3 cellular contexts compared by ENCODE assay signal in genomic region chr17:78993981-78994671, GRCh38.
TF ChIP-seq lines count a peak whose summit lies in the region.

No MANE protein-coding gene starts in this region.

TF ChIP-seq in SK-N-SH, 30 proteins besides CTCF, POLR2A, EP300 and RAD21:
- TF ChIP-seq IRF3 (IDR thresholded peaks at IDR 0.05; ENCODE audit: low read depth, low read length) (no peak), RCOR1 (IDR thresholded peaks at IDR 0.05; ENCODE audit: low read length) (no peak), FOXM1 (IDR thresholded peaks at IDR 0.05; ENCODE audit: low read depth) (no peak), NFIC (IDR thresholded peaks at IDR 0.05; ENCODE audit: borderline replicate concordance) (no peak)

TF ChIP-seq in SK-N-SH treated with all-trans-retinoic acid at 6 μM for 48 hours, 23 proteins besides CTCF, POLR2A, EP300 and RAD21 (continued from another document):
- TF ChIP-seq CSDC2 (CRISPR knock-in tag; IDR thresholded peaks at IDR 0.05) (no peak), POU6F1 (CRISPR knock-in tag; IDR thresholded peaks at IDR 0.05; ENCODE audit: borderline replicate concordance, low read depth) (no peak), CSRNP3 (CRISPR knock-in tag; IDR thresholded peaks at IDR 0.05) (no peak), ESRRG (CRISPR knock-in tag; IDR thresholded peaks at IDR 0.05) (no peak)

TF ChIP-seq in HCT116, 20 proteins besides CTCF, POLR2A, EP300 and RAD21 (continued from another document):
- no peak for TF ChIP-seq SIN3A (IDR thresholded peaks at IDR 0.05; ENCODE audit: low read depth)
- no peak for TF ChIP-seq FOSL1 (IDR thresholded peaks at IDR 0.05; ENCODE audit: low read depth)
- TF ChIP-seq JUND (IDR thresholded peaks at IDR 0.05): no peak
- TF ChIP-seq REST (IDR thresholded peaks at IDR 0.05; ENCODE audit: low read depth): no peak
- TF ChIP-seq EZH2 (IDR thresholded peaks at IDR 0.05): no peak
- no peak for TF ChIP-seq ELF1 (IDR thresholded peaks at IDR 0.05; ENCODE audit: borderline replicate concordance, low read depth)
- no peak for TF ChIP-seq SRF (IDR thresholded peaks at IDR 0.05; ENCODE audit: low read depth)
- TF ChIP-seq EGR1 (IDR thresholded peaks at IDR 0.05; ENCODE audit: low read depth): no peak
- TF ChIP-seq, protein P1, sequence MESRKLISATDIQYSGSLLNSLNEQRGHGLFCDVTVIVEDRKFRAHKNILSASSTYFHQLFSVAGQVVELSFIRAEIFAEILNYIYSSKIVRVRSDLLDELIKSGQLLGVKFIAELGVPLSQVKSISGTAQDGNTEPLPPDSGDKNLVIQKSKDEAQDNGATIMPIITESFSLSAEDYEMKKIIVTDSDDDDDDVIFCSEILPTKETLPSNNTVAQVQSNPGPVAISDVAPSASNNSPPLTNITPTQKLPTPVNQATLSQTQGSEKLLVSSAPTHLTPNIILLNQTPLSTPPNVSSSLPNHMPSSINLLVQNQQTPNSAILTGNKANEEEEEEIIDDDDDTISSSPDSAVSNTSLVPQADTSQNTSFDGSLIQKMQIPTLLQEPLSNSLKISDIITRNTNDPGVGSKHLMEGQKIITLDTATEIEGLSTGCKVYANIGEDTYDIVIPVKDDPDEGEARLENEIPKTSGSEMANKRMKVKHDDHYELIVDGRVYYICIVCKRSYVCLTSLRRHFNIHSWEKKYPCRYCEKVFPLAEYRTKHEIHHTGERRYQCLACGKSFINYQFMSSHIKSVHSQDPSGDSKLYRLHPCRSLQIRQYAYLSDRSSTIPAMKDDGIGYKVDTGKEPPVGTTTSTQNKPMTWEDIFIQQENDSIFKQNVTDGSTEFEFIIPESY (IDR thresholded peaks at IDR 0.05; ENCODE audit: extremely low read depth, insufficient replicate concordance, low read length): no peak
- no peak for TF ChIP-seq YY1 (IDR thresholded peaks at IDR 0.05; ENCODE audit: extremely low read depth, insufficient replicate concordance, low read depth, low read length)
- TF ChIP-seq, protein P2, sequence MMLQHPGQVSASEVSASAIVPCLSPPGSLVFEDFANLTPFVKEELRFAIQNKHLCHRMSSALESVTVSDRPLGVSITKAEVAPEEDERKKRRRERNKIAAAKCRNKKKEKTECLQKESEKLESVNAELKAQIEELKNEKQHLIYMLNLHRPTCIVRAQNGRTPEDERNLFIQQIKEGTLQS (IDR thresholded peaks at IDR 0.05): no peak
